ENCODE assay signal across 2 cellular contexts in the genomic region with DNA sequence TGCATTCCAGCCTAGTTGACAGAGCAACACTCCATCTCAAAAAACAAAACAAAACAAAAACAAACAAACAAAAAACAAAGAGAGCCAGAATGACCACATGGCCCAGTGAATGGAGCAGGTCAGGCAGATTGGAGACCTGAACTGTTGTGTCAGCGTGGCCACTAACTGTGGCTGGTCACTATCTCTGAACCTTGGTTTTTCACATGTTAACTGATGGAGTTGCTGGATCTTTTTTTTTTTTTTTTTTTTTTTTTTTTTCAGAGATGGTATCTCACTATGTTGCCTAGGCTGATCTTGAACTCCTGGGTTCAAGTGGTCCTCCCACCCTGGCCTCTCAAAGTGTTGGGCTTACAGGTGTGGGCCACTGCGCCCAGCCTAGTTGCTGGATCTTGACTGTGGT.
TF ChIP-seq lines count a peak whose summit lies in the region.

No MANE protein-coding gene starts in this region.

TF ChIP-seq in HEK293T, 16 proteins besides CTCF, POLR2A, EP300 and RAD21:
- TF ChIP-seq SUZ12 (IDR thresholded peaks at IDR 0.05) (no peak), BHLHE40 (IDR thresholded peaks at IDR 0.05; ENCODE audit: borderline replicate concordance) (no peak), ELF4 (IDR thresholded peaks at IDR 0.05) (no peak), ZNF384 (IDR thresholded peaks at IDR 0.05) (0 out of 2 replicates have a peak, but pooled peaks have one; percentile 40), FOXA1 (IDR thresholded peaks at IDR 0.05) (no peak)

TF ChIP-seq in H1, 55 proteins besides CTCF, POLR2A, EP300 and RAD21:
- TF ChIP-seq KDM4A (IDR thresholded peaks at IDR 0.05; ENCODE audit: low read depth, low read length, severe bottlenecking): no peak
- no peak for TF ChIP-seq CHD2 (IDR thresholded peaks at IDR 0.05; ENCODE audit: low read length)
- TF ChIP-seq, protein P1, sequence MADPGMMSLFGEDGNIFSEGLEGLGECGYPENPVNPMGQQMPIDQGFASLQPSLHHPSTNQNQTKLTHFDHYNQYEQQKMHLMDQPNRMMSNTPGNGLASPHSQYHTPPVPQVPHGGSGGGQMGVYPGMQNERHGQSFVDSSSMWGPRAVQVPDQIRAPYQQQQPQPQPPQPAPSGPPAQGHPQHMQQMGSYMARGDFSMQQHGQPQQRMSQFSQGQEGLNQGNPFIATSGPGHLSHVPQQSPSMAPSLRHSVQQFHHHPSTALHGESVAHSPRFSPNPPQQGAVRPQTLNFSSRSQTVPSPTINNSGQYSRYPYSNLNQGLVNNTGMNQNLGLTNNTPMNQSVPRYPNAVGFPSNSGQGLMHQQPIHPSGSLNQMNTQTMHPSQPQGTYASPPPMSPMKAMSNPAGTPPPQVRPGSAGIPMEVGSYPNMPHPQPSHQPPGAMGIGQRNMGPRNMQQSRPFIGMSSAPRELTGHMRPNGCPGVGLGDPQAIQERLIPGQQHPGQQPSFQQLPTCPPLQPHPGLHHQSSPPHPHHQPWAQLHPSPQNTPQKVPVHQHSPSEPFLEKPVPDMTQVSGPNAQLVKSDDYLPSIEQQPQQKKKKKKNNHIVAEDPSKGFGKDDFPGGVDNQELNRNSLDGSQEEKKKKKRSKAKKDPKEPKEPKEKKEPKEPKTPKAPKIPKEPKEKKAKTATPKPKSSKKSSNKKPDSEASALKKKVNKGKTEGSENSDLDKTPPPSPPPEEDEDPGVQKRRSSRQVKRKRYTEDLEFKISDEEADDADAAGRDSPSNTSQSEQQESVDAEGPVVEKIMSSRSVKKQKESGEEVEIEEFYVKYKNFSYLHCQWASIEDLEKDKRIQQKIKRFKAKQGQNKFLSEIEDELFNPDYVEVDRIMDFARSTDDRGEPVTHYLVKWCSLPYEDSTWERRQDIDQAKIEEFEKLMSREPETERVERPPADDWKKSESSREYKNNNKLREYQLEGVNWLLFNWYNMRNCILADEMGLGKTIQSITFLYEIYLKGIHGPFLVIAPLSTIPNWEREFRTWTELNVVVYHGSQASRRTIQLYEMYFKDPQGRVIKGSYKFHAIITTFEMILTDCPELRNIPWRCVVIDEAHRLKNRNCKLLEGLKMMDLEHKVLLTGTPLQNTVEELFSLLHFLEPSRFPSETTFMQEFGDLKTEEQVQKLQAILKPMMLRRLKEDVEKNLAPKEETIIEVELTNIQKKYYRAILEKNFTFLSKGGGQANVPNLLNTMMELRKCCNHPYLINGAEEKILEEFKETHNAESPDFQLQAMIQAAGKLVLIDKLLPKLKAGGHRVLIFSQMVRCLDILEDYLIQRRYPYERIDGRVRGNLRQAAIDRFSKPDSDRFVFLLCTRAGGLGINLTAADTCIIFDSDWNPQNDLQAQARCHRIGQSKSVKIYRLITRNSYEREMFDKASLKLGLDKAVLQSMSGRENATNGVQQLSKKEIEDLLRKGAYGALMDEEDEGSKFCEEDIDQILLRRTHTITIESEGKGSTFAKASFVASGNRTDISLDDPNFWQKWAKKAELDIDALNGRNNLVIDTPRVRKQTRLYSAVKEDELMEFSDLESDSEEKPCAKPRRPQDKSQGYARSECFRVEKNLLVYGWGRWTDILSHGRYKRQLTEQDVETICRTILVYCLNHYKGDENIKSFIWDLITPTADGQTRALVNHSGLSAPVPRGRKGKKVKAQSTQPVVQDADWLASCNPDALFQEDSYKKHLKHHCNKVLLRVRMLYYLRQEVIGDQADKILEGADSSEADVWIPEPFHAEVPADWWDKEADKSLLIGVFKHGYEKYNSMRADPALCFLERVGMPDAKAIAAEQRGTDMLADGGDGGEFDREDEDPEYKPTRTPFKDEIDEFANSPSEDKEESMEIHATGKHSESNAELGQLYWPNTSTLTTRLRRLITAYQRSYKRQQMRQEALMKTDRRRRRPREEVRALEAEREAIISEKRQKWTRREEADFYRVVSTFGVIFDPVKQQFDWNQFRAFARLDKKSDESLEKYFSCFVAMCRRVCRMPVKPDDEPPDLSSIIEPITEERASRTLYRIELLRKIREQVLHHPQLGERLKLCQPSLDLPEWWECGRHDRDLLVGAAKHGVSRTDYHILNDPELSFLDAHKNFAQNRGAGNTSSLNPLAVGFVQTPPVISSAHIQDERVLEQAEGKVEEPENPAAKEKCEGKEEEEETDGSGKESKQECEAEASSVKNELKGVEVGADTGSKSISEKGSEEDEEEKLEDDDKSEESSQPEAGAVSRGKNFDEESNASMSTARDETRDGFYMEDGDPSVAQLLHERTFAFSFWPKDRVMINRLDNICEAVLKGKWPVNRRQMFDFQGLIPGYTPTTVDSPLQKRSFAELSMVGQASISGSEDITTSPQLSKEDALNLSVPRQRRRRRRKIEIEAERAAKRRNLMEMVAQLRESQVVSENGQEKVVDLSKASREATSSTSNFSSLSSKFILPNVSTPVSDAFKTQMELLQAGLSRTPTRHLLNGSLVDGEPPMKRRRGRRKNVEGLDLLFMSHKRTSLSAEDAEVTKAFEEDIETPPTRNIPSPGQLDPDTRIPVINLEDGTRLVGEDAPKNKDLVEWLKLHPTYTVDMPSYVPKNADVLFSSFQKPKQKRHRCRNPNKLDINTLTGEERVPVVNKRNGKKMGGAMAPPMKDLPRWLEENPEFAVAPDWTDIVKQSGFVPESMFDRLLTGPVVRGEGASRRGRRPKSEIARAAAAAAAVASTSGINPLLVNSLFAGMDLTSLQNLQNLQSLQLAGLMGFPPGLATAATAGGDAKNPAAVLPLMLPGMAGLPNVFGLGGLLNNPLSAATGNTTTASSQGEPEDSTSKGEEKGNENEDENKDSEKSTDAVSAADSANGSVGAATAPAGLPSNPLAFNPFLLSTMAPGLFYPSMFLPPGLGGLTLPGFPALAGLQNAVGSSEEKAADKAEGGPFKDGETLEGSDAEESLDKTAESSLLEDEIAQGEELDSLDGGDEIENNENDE (IDR thresholded peaks at IDR 0.05; ENCODE audit: insufficient replicate concordance, low read length): no peak
- no peak for TF ChIP-seq PHF8 (conservative IDR thresholded peaks at IDR 0.05; ENCODE audit: low read depth, low read length)
- TF ChIP-seq ASH2L (IDR thresholded peaks at IDR 0.05; ENCODE audit: low read length): no peak
- TF ChIP-seq ZNF274 (IDR thresholded peaks at IDR 0.05; ENCODE audit: borderline replicate concordance, extremely low read depth, low read length): no peak
- TF ChIP-seq EGR1 (IDR thresholded peaks at IDR 0.05; ENCODE audit: borderline replicate concordance, low read depth, low read length): no peak
- TF ChIP-seq KDM1A (IDR thresholded peaks at IDR 0.05; ENCODE audit: borderline replicate concordance, low read length): no peak
- TF ChIP-seq RBBP5 (IDR thresholded peaks at IDR 0.05; ENCODE audit: borderline replicate concordance, low read depth, low read length): no peak
- no peak for TF ChIP-seq HDAC6 (IDR thresholded peaks at IDR 0.05; ENCODE audit: low read depth, low read length)
- TF ChIP-seq POLR2AphosphoS5 (IDR thresholded peaks at IDR 0.05; ENCODE audit: low read depth, low read length): no peak
- no peak for TF ChIP-seq FOSL1 (IDR thresholded peaks at IDR 0.05; ENCODE audit: insufficient read depth, low read depth, low read length)
- TF ChIP-seq CEBPB (IDR thresholded peaks at IDR 0.05; ENCODE audit: low read depth, low read length): no peak
- no peak for TF ChIP-seq SP2 (IDR thresholded peaks at IDR 0.05; ENCODE audit: low read length)
- TF ChIP-seq EZH2 (IDR thresholded peaks at IDR 0.05; ENCODE audit: low read depth, low read length, severe bottlenecking): no peak
- no peak for TF ChIP-seq SUZ12 (IDR thresholded peaks at IDR 0.05; ENCODE audit: low read length)
- no peak for TF ChIP-seq SIX5 (IDR thresholded peaks at IDR 0.05; ENCODE audit: low read depth, low read length)
- TF ChIP-seq, protein P2, sequence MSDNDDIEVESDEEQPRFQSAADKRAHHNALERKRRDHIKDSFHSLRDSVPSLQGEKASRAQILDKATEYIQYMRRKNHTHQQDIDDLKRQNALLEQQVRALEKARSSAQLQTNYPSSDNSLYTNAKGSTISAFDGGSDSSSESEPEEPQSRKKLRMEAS (IDR thresholded peaks at IDR 0.05): no peak
- no peak for TF ChIP-seq SAP30 (IDR thresholded peaks at IDR 0.05; ENCODE audit: insufficient read depth, insufficient replicate concordance, low read length)
- TF ChIP-seq KDM5A (IDR thresholded peaks at IDR 0.05; ENCODE audit: low read length): no peak
